Comparison of ENCODE assay signal across 1 cellular context in the genomic region with DNA sequence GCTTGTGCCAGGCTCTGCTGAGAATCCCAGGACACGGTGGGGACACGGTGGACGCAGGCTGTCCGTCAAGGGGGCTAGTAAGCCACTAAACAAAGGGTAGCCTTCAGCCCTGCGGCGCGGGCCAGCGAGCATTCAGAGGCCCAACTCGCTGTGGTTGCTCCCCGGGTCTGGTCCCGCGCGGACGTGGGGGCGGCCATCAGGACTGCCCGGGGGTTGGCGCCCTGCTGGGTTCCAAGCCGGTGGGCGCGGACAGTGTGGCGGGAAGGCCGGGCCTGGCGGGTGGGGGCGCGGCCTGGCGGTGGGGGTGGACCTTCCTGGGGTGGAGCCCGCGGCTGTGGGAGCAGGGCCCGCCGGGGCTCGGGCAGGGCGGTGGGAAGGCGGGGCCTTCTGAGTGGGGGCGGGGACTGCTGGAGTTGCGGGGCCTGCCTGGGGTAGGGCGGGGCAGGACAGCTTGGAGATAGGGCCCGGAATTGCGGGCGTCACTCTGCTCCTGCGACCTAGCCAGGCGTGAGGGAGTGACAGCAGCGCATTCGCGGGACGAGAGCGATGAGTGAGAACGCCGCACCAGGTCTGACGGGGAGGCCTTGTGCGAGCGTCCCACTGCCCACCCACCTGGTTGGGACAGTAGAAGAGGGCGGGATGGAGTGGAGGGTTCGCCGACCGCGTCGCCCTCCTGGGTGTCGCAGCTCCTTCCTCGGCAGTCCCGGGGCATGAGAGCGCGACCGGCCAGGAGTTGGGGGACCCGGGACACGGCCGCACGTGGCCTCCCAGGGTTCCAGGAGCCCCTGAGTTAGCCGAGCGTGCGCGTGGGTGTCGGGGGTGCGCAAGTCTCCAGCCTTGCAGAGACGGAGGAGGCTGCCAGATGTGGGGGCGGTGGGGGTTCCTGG.
TF ChIP-seq lines count a peak whose summit lies in the region.

A gene with protein sequence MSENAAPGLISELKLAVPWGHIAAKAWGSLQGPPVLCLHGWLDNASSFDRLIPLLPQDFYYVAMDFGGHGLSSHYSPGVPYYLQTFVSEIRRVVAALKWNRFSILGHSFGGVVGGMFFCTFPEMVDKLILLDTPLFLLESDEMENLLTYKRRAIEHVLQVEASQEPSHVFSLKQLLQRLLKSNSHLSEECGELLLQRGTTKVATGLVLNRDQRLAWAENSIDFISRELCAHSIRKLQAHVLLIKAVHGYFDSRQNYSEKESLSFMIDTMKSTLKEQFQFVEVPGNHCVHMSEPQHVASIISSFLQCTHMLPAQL (plus strand): TSS at position 482 of the 887 bp plus-strand sequence. CDS start 65 bp downstream, at position 547.

TF ChIP-seq in HepG2, 621 proteins besides CTCF, POLR2A, EP300 and RAD21 (continued from another document and continues in another):
- TF ChIP-seq, protein P1, sequence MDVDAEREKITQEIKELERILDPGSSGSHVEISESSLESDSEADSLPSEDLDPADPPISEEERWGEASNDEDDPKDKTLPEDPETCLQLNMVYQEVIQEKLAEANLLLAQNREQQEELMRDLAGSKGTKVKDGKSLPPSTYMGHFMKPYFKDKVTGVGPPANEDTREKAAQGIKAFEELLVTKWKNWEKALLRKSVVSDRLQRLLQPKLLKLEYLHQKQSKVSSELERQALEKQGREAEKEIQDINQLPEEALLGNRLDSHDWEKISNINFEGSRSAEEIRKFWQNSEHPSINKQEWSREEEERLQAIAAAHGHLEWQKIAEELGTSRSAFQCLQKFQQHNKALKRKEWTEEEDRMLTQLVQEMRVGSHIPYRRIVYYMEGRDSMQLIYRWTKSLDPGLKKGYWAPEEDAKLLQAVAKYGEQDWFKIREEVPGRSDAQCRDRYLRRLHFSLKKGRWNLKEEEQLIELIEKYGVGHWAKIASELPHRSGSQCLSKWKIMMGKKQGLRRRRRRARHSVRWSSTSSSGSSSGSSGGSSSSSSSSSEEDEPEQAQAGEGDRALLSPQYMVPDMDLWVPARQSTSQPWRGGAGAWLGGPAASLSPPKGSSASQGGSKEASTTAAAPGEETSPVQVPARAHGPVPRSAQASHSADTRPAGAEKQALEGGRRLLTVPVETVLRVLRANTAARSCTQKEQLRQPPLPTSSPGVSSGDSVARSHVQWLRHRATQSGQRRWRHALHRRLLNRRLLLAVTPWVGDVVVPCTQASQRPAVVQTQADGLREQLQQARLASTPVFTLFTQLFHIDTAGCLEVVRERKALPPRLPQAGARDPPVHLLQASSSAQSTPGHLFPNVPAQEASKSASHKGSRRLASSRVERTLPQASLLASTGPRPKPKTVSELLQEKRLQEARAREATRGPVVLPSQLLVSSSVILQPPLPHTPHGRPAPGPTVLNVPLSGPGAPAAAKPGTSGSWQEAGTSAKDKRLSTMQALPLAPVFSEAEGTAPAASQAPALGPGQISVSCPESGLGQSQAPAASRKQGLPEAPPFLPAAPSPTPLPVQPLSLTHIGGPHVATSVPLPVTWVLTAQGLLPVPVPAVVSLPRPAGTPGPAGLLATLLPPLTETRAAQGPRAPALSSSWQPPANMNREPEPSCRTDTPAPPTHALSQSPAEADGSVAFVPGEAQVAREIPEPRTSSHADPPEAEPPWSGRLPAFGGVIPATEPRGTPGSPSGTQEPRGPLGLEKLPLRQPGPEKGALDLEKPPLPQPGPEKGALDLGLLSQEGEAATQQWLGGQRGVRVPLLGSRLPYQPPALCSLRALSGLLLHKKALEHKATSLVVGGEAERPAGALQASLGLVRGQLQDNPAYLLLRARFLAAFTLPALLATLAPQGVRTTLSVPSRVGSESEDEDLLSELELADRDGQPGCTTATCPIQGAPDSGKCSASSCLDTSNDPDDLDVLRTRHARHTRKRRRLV (CRISPR knock-in tag; IDR thresholded peaks at IDR 0.05), result no peak
- TF ChIP-seq ARID2 (CRISPR knock-in tag; IDR thresholded peaks at IDR 0.05; ENCODE audit: borderline replicate concordance) (no peak), ZNF562 (CRISPR knock-in tag; IDR thresholded peaks at IDR 0.05; ENCODE audit: borderline replicate concordance) (no peak), TP53 (CRISPR knock-in tag; conservative IDR thresholded peaks at IDR 0.05) (no peak), ZNF253 (CRISPR knock-in tag; IDR thresholded peaks at IDR 0.05; ENCODE audit: borderline replicate concordance) (no peak), ARHGAP35 (CRISPR knock-in tag; IDR thresholded peaks at IDR 0.05; ENCODE audit: borderline replicate concordance) (0 out of 2 replicates have a peak, but pooled peaks have one; percentile 24), NFRKB (IDR thresholded peaks at IDR 0.05) (no peak), ZFP1 (CRISPR knock-in tag; IDR thresholded peaks at IDR 0.05) (no peak), ZNF101 (CRISPR knock-in tag; IDR thresholded peaks at IDR 0.05; ENCODE audit: borderline replicate concordance, low read depth) (no peak), ZNF335 (CRISPR knock-in tag; IDR thresholded peaks at IDR 0.05) (no peak), ZNF232 (CRISPR knock-in tag; IDR thresholded peaks at IDR 0.05; ENCODE audit: borderline replicate concordance) (0 out of 2 replicates have a peak, but pooled peaks have one; percentile 53), GABPB1 (CRISPR knock-in tag; IDR thresholded peaks at IDR 0.05) (peak; percentile 59), GLI4 (CRISPR knock-in tag; IDR thresholded peaks at IDR 0.05; ENCODE audit: borderline replicate concordance) (no peak), ZNF430 (CRISPR knock-in tag; IDR thresholded peaks at IDR 0.05) (no peak), ZNF224 (CRISPR knock-in tag; IDR thresholded peaks at IDR 0.05) (no peak), NR2F1 (CRISPR knock-in tag; IDR thresholded peaks at IDR 0.05) (no peak), ARNT (IDR thresholded peaks at IDR 0.05) (no peak), PAX8 (CRISPR knock-in tag; IDR thresholded peaks at IDR 0.05; ENCODE audit: borderline replicate concordance) (0 out of 2 replicates have a peak, but pooled peaks have one; percentile 60), EEA1 (CRISPR knock-in tag; IDR thresholded peaks at IDR 0.05; ENCODE audit: borderline replicate concordance) (no peak), ZNF558 (CRISPR knock-in tag; IDR thresholded peaks at IDR 0.05; ENCODE audit: borderline replicate concordance) (0 out of 2 replicates have a peak, but pooled peaks have one; percentile 24), PHF20 (CRISPR knock-in tag; IDR thresholded peaks at IDR 0.05) (peak; percentile 21; the same call in 1 of the 2 replicates), TBX2 (CRISPR knock-in tag; IDR thresholded peaks at IDR 0.05; ENCODE audit: borderline replicate concordance) (0 out of 2 replicates have a peak, but pooled peaks have one; percentile 31), DNMT1 (CRISPR knock-in tag; IDR thresholded peaks at IDR 0.05) (no peak), ZNF274 (CRISPR knock-in tag; IDR thresholded peaks at IDR 0.05) (peak; percentile 79; the same call in 1 of the 2 replicates), ZNF891 (CRISPR knock-in tag; IDR thresholded peaks at IDR 0.05) (0 out of 2 replicates have a peak, but pooled peaks have one; percentile 8), RFX5 (IDR thresholded peaks at IDR 0.05; ENCODE audit: low read depth, low read length) (no peak), RARG (CRISPR knock-in tag; IDR thresholded peaks at IDR 0.05; ENCODE audit: low read depth) (no peak), KDM5B (CRISPR knock-in tag; IDR thresholded peaks at IDR 0.05; ENCODE audit: borderline replicate concordance) (no peak), ERF (CRISPR knock-in tag; IDR thresholded peaks at IDR 0.05) (0 out of 2 replicates have a peak, but pooled peaks have one; percentile 55), GATA4 (IDR thresholded peaks at IDR 0.05; ENCODE audit: borderline replicate concordance, low read depth) (no peak), SMYD3 (CRISPR knock-in tag; IDR thresholded peaks at IDR 0.05) (no peak), SATB2 (CRISPR knock-in tag; IDR thresholded peaks at IDR 0.05) (no peak), RXRB (CRISPR knock-in tag; IDR thresholded peaks at IDR 0.05; ENCODE audit: borderline replicate concordance) (peak; percentile 26; the same call in 1 of the 2 replicates), ZNF17 (CRISPR knock-in tag; IDR thresholded peaks at IDR 0.05) (no peak)
- TF ChIP-seq, protein P2, sequence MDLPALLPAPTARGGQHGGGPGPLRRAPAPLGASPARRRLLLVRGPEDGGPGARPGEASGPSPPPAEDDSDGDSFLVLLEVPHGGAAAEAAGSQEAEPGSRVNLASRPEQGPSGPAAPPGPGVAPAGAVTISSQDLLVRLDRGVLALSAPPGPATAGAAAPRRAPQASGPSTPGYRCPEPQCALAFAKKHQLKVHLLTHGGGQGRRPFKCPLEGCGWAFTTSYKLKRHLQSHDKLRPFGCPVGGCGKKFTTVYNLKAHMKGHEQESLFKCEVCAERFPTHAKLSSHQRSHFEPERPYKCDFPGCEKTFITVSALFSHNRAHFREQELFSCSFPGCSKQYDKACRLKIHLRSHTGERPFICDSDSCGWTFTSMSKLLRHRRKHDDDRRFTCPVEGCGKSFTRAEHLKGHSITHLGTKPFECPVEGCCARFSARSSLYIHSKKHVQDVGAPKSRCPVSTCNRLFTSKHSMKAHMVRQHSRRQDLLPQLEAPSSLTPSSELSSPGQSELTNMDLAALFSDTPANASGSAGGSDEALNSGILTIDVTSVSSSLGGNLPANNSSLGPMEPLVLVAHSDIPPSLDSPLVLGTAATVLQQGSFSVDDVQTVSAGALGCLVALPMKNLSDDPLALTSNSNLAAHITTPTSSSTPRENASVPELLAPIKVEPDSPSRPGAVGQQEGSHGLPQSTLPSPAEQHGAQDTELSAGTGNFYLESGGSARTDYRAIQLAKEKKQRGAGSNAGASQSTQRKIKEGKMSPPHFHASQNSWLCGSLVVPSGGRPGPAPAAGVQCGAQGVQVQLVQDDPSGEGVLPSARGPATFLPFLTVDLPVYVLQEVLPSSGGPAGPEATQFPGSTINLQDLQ (CRISPR knock-in tag; IDR thresholded peaks at IDR 0.05), result no peak
- TF ChIP-seq, protein P3, sequence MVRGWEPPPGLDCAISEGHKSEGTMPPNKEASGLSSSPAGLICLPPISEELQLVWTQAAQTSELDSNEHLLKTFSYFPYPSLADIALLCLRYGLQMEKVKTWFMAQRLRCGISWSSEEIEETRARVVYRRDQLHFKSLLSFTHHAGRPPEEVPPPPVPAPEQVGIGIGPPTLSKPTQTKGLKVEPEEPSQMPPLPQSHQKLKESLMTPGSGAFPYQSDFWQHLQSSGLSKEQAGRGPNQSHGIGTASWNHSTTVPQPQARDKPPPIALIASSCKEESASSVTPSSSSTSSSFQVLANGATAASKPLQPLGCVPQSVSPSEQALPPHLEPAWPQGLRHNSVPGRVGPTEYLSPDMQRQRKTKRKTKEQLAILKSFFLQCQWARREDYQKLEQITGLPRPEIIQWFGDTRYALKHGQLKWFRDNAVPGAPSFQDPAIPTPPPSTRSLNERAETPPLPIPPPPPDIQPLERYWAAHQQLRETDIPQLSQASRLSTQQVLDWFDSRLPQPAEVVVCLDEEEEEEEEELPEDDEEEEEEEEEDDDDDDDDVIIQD (CRISPR knock-in tag; IDR thresholded peaks at IDR 0.05; ENCODE audit: low read depth), result peak; percentile 53; the same call in 1 of the 2 replicates
- TF ChIP-seq, protein P4, sequence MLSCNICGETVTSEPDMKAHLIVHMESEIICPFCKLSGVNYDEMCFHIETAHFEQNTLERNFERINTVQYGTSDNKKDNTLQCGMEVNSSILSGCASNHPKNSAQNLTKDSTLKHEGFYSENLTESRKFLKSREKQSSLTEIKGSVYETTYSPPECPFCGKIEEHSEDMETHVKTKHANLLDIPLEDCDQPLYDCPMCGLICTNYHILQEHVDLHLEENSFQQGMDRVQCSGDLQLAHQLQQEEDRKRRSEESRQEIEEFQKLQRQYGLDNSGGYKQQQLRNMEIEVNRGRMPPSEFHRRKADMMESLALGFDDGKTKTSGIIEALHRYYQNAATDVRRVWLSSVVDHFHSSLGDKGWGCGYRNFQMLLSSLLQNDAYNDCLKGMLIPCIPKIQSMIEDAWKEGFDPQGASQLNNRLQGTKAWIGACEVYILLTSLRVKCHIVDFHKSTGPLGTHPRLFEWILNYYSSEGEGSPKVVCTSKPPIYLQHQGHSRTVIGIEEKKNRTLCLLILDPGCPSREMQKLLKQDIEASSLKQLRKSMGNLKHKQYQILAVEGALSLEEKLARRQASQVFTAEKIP (CRISPR knock-in tag; IDR thresholded peaks at IDR 0.05; ENCODE audit: borderline replicate concordance), result no peak
- TF ChIP-seq, protein P5, sequence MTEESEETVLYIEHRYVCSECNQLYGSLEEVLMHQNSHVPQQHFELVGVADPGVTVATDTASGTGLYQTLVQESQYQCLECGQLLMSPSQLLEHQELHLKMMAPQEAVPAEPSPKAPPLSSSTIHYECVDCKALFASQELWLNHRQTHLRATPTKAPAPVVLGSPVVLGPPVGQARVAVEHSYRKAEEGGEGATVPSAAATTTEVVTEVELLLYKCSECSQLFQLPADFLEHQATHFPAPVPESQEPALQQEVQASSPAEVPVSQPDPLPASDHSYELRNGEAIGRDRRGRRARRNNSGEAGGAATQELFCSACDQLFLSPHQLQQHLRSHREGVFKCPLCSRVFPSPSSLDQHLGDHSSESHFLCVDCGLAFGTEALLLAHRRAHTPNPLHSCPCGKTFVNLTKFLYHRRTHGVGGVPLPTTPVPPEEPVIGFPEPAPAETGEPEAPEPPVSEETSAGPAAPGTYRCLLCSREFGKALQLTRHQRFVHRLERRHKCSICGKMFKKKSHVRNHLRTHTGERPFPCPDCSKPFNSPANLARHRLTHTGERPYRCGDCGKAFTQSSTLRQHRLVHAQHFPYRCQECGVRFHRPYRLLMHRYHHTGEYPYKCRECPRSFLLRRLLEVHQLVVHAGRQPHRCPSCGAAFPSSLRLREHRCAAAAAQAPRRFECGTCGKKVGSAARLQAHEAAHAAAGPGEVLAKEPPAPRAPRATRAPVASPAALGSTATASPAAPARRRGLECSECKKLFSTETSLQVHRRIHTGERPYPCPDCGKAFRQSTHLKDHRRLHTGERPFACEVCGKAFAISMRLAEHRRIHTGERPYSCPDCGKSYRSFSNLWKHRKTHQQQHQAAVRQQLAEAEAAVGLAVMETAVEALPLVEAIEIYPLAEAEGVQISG (CRISPR knock-in tag; IDR thresholded peaks at IDR 0.05), result peak; percentile 50; the same call in 1 of the 2 replicates
- TF ChIP-seq, protein P6, sequence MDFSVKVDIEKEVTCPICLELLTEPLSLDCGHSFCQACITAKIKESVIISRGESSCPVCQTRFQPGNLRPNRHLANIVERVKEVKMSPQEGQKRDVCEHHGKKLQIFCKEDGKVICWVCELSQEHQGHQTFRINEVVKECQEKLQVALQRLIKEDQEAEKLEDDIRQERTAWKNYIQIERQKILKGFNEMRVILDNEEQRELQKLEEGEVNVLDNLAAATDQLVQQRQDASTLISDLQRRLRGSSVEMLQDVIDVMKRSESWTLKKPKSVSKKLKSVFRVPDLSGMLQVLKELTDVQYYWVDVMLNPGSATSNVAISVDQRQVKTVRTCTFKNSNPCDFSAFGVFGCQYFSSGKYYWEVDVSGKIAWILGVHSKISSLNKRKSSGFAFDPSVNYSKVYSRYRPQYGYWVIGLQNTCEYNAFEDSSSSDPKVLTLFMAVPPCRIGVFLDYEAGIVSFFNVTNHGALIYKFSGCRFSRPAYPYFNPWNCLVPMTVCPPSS (IDR thresholded peaks at IDR 0.05), result no peak
- TF ChIP-seq, protein P7, sequence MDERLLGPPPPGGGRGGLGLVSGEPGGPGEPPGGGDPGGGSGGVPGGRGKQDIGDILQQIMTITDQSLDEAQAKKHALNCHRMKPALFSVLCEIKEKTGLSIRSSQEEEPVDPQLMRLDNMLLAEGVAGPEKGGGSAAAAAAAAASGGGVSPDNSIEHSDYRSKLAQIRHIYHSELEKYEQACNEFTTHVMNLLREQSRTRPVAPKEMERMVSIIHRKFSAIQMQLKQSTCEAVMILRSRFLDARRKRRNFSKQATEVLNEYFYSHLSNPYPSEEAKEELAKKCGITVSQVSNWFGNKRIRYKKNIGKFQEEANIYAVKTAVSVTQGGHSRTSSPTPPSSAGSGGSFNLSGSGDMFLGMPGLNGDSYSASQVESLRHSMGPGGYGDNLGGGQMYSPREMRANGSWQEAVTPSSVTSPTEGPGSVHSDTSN (CRISPR knock-in tag; IDR thresholded peaks at IDR 0.05), result no peak
- TF ChIP-seq, protein P8, sequence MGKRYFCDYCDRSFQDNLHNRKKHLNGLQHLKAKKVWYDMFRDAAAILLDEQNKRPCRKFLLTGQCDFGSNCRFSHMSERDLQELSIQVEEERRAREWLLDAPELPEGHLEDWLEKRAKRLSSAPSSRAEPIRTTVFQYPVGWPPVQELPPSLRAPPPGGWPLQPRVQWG (CRISPR knock-in tag; IDR thresholded peaks at IDR 0.05; ENCODE audit: borderline replicate concordance, low read depth), result no peak
